In the genomic region with DNA sequence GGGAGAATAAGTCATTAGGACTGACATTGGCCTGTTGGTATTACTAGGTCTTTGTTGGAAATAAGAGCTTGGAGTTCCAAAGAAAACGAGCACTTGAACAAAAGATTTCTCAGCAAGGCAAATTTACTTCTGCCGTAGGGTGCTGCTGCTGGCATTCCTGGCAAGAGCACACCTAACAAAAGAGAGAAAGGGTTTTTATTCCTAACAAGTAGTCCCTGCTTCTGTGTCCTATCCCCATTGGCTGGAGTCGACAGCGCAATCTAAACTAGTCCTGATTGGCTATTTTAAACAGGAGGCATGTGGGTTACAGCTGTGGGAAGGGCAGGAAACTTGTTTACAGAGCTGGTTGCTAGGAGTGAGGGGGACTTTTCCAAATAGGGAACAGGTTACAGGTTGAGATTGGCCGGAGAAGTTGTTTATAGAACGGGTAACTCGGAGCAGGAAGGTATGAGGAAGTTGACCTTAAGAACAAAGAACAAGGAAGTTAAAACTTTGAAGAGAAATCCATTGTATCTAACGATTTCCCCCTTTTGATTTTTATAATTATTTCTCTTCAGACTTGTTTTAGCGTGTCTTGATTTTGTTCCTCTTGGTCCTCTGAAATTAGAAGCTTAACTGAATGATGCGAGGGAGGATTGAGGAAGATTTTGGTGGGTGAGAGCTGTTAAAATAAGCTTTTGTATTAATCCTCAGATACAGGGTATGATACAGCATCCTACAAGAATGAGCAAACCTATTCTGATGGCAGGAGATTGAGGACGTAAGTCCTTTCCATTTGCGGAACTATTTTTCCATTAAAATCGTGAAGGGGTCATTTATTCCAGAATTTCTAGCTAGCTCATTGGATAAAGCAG, we compare ENCODE assay signal across 8 cellular contexts. TPM values are rescaled to one million over a fixed set of nuclear protein-coding genes. Genes with fewer than 3 reads are reported as not detected.
A peak's percentile ranks its signal among the peaks of the same experiment; 100 is the strongest.
DNase-seq lines count a peak whose midpoint lies in the region; ATAC-seq and TF ChIP-seq lines count a peak whose summit lies in the region.

No MANE protein-coding gene starts in this region.

- peaks cover 60 to 62% of the 10 kb centered on the region in 2 donors for H3K36me3 ChIP-seq in stomach smooth muscle (ENCODE audit: control insufficient read depth in 2 of 2, insufficient read depth in 2 of 2, low read length in 2 of 2)

- H3K27me3 ChIP-seq in right cardiac atrium (ENCODE audit: control insufficient read depth, insufficient read depth) (no peaks in the 10 kb centered on the region), stomach smooth muscle (ENCODE audit: control insufficient read depth in 1 of 2, insufficient read depth in 2 of 2, low read length in 2 of 2) (no peaks in the 10 kb centered on the region)

- peak overlapping the region; percentile 61 for H3K27ac Mint-ChIP-seq in T-helper 2 cell treated with Interferon-gamma antibody and Interleukin-4, amounts not matched to agents 5 μg/mL and 100 μg/mL, for 36 hours
- H3K27ac Mint-ChIP-seq in glutamatergic neuron (ENCODE audit: unreplicated experiment): peak overlapping the region; percentile 52

- H3K9me3 ChIP-seq in right cardiac atrium (ENCODE audit: control insufficient read depth, low read length) (peaks cover 7% of the 10 kb centered on the region), stomach smooth muscle (ENCODE audit: control insufficient read depth in 2 of 2, low read length in 2 of 2) (peaks cover 7 to 10% of the 10 kb centered on the region in 2 donors)

- H3K9me3 Mint-ChIP-seq in T-helper 2 cell treated with Interferon-gamma antibody and Interleukin-4, amounts not matched to agents 5 μg/mL and 100 μg/mL, for 36 hours: peaks cover 60% of the 10 kb centered on the region
- H3K9me3 Mint-ChIP-seq in glutamatergic neuron (ENCODE audit: unreplicated experiment): peaks cover 43% of the 10 kb centered on the region

- peaks cover 58% of the 10 kb centered on the region for H3K4me1 Mint-ChIP-seq in T-helper 2 cell treated with Interferon-gamma antibody and Interleukin-4, amounts not matched to agents 5 μg/mL and 100 μg/mL, for 36 hours (ENCODE audit: low read depth)
- H3K4me1 Mint-ChIP-seq in glutamatergic neuron (ENCODE audit: low read depth, unreplicated experiment): peaks cover 44% of the 10 kb centered on the region

- DNase-seq in right cardiac atrium (no peak), left cardiac atrium (no peak), glutamatergic neuron (no peak)
- DNase-seq in T-helper 2 cell treated with Interferon-gamma antibody and Interleukin-4, amounts not matched to agents 5 μg/mL and 100 μg/mL, for 36 hours (ENCODE audit: low spot score): no peak

- ATAC-seq in right cardiac atrium: no peak
- no peak for ATAC-seq in left cardiac atrium
- no peak for ATAC-seq in GM21576 (IDR thresholded peaks at IDR 0.05; ENCODE audit: unreplicated experiment)
- no peak for ATAC-seq in HG03460 (IDR thresholded peaks at IDR 0.05; ENCODE audit: unreplicated experiment)
- no peak for ATAC-seq in GM19351 (IDR thresholded peaks at IDR 0.05; ENCODE audit: unreplicated experiment)

- H3K27ac ChIP-seq in right cardiac atrium (ENCODE audit: low read length) (no peak overlapping the region), stomach smooth muscle (ENCODE audit: low read length) (no peak overlapping the region)

- H3K9ac ChIP-seq in stomach smooth muscle (ENCODE audit: low read length in 2 of 2): no peak overlapping the region

- intact Hi-C loops in right cardiac atrium (cut with DNase I) (no loop called here), left cardiac atrium (cut with DNase I) (no loop called here)

- H3K4me3 Mint-ChIP-seq in T-helper 2 cell treated with Interferon-gamma antibody and Interleukin-4, amounts not matched to agents 5 μg/mL and 100 μg/mL, for 36 hours: peak overlapping the region; percentile 99
- peak overlapping the region; percentile 99 for H3K4me3 Mint-ChIP-seq in glutamatergic neuron (ENCODE audit: unreplicated experiment)

- H3K36me3 Mint-ChIP-seq in T-helper 2 cell treated with Interferon-gamma antibody and Interleukin-4, amounts not matched to agents 5 μg/mL and 100 μg/mL, for 36 hours (ENCODE audit: low read depth): peaks cover 90% of the 10 kb centered on the region
- peaks cover 63% of the 10 kb centered on the region for H3K36me3 Mint-ChIP-seq in glutamatergic neuron (ENCODE audit: unreplicated experiment)

- WGBS in right cardiac atrium: 67% methylated on average over 13 of the region's 13 CpGs

- H3K4me1 ChIP-seq in right cardiac atrium (ENCODE audit: control insufficient read depth, insufficient read depth, low read length): peaks cover 10% of the 10 kb centered on the region
- H3K4me1 ChIP-seq in stomach smooth muscle (ENCODE audit: control insufficient read depth, insufficient read depth, low read length): peaks cover 30% of the 10 kb centered on the region

- no peak for TF ChIP-seq CTCF in glutamatergic neuron (IDR thresholded peaks at IDR 0.05; ENCODE audit: partially characterized antibody, unreplicated experiment)

- H3K4me3 ChIP-seq in right cardiac atrium (ENCODE audit: low read length): peak overlapping the region; percentile 1
- H3K4me3 ChIP-seq in stomach smooth muscle (ENCODE audit: low read length in 2 of 2): peak overlapping the region; percentile 5 to 40

- H3K27me3 Mint-ChIP-seq in T-helper 2 cell treated with Interferon-gamma antibody and Interleukin-4, amounts not matched to agents 5 μg/mL and 100 μg/mL, for 36 hours (ENCODE audit: low read depth): no peaks in the 10 kb centered on the region
- peaks cover 22% of the 10 kb centered on the region for H3K27me3 Mint-ChIP-seq in glutamatergic neuron (ENCODE audit: unreplicated experiment)

RNA-seq across cellular contexts. Expression of a gene that starts 3.4 kb away (rescaled TPM):
- total RNA-seq in right cardiac atrium (10 to 100 TPM; 21.4 to 25.9 (median 23.2) TPM), left cardiac atrium (10 to 100 TPM; 20.3 to 24.5 TPM), glutamatergic neuron (ENCODE audit: unreplicated experiment) (11.8 TPM)
- polyA plus RNA-seq in right cardiac atrium: 7.9 TPM
